In genomic region chr16:30974348-30974747, GRCh38 we compare ENCODE assay signal across 23 cellular contexts. TPM values are rescaled to one million over a fixed set of nuclear protein-coding genes. Genes with fewer than 3 reads are reported as not detected.
DNase-seq lines count a peak whose midpoint lies in the region; ATAC-seq, FAIRE-seq and TF ChIP-seq lines count a peak whose summit lies in the region.
"Had no signal": no experiment of that assay in that cellular context is flagged by ENCODE, and none has a peak within 500 bp of the region (broad histone marks: within the 10 kb centered on the region; RNA-seq: fewer than 3 reads in every experiment).

No MANE protein-coding gene starts in this region.

- H3K9me3 ChIP-seq in T-helper 17 cell (ENCODE audit: control insufficient read depth, low read length, poor library complexity, severe bottlenecking) (no peaks in the 10 kb centered on the region), K562 (replicated peaks; ENCODE audit: control insufficient read depth, insufficient read depth, low read depth, low read length) (no peaks in the 10 kb centered on the region)
- H3K9me3 ChIP-seq: HAP-1, SK-N-SH had no signal

- H3K27ac ChIP-seq in K562 (ENCODE audit: extremely low read depth, low read depth, low read length) = no peak overlapping the region
- H3K27ac ChIP-seq: 22Rv1, HL-60 had no signal

- H3K36me3 ChIP-seq in K562 (ENCODE audit: control insufficient read depth, insufficient read depth, low read length) = peaks cover 93% of the 10 kb centered on the region

- H3K4me2 ChIP-seq in K562 (ENCODE audit: insufficient read depth, low read length) = no peak overlapping the region
- H3K4me2 ChIP-seq: SK-N-SH had no signal

- H3K4me3 ChIP-seq in K562 = no peak overlapping the region
- H3K4me3 ChIP-seq: HAP-1 had no signal

- peak overlapping the region in 1 of 2 experiments; percentile 86; a peak in 2 of 4 replicates for H3K9ac ChIP-seq in K562 (ENCODE audit: insufficient read depth in 1 of 2, low read depth in 2 of 2, low read length in 2 of 2)
- H3K9ac ChIP-seq: SK-N-SH had no signal

- H3K4me1 Mint-ChIP-seq in activated naive CD8-positive, alpha-beta T cell treated with anti-CD3 and anti-CD28 coated beads, Interleukin-2, amount 10 ng/mL, durations not matched to agents 7 days and 5 days = peaks cover 3% of the 10 kb centered on the region
- H3K4me1 Mint-ChIP-seq in activated naive CD8-positive, alpha-beta T cell treated with anti-CD3 and anti-CD28 coated beads, Interleukin-2, amount 50 U/mL, for 24 hours = no peaks in the 10 kb centered on the region
- H3K4me1 Mint-ChIP-seq in T-helper 17 cell = peaks cover 23% of the 10 kb centered on the region
- peaks cover 41% of the 10 kb centered on the region for H3K4me1 Mint-ChIP-seq in stimulated activated effector memory CD8-positive, alpha-beta T cell treated with anti-CD3 and anti-CD28 coated beads, Interleukin-12 subunit alpha, Interleukin-12 subunit beta, amount 100 ng/mL, for 72 hours

- POLR2A ChIA-PET in activated naive CD8-positive, alpha-beta T cell treated with anti-CD3 and anti-CD28 coated beads, Interleukin-2, amount 10 ng/mL, durations not matched to agents 7 days and 5 days (lab: Charles Lee) = no interaction called here
- POLR2A ChIA-PET in K562 (lab: Yijun Ruan, JAX) = no interaction called here

- no peak overlapping the region for H3K4me3 Mint-ChIP-seq in activated naive CD8-positive, alpha-beta T cell treated with anti-CD3 and anti-CD28 coated beads, Interleukin-2, amount 10 ng/mL, durations not matched to agents 7 days and 5 days
- H3K4me3 Mint-ChIP-seq in activated naive CD8-positive, alpha-beta T cell treated with anti-CD3 and anti-CD28 coated beads, Interleukin-2, amount 50 U/mL, for 24 hours = no peak overlapping the region
- H3K4me3 Mint-ChIP-seq in T-helper 17 cell = no peak overlapping the region
- no peak overlapping the region for H3K4me3 Mint-ChIP-seq in stimulated activated effector memory CD8-positive, alpha-beta T cell treated with anti-CD3 and anti-CD28 coated beads, Interleukin-12 subunit alpha, Interleukin-12 subunit beta, amount 100 ng/mL, for 72 hours

- H3K79me2 ChIP-seq in K562 (ENCODE audit: control insufficient read depth, insufficient read depth, low read length) = 0 out of 3 replicates have a peak, but pooled peaks cover 4% of the 10 kb centered on the region

- H3K4me1 ChIP-seq in K562 (replicated peaks in 1 of 2; ENCODE audit: control insufficient read depth in 2 of 2, insufficient read depth in 2 of 2, low read length in 2 of 2) = peaks cover 8 to 23% of the 10 kb centered on the region in 2 experiments; a peak in 4 of 5 replicates
- H3K4me1 ChIP-seq: HAP-1 had no signal

- no peak for TF ChIP-seq CTCF in K562 (IDR thresholded peaks at IDR 0.05 in 2 of 3, conservative IDR thresholded peaks at IDR 0.05 in 1 of 3; ENCODE audit: insufficient read depth in 2 of 3, low read depth in 1 of 3, low read length in 3 of 3)

- H3K27me3 Mint-ChIP-seq in activated naive CD8-positive, alpha-beta T cell treated with anti-CD3 and anti-CD28 coated beads, Interleukin-2, amount 10 ng/mL, durations not matched to agents 7 days and 5 days = no peaks in the 10 kb centered on the region
- H3K27me3 Mint-ChIP-seq in activated naive CD8-positive, alpha-beta T cell treated with anti-CD3 and anti-CD28 coated beads, Interleukin-2, amount 50 U/mL, for 24 hours = no peaks in the 10 kb centered on the region
- H3K27me3 Mint-ChIP-seq in T-helper 17 cell = no peaks in the 10 kb centered on the region

- H3K27me3 ChIP-seq in K562 (ENCODE audit: control insufficient read depth in 2 of 2, insufficient read depth in 2 of 2, low read length in 2 of 2) = no peaks in the 10 kb centered on the region

- no peak for TF ChIP-seq RAD21 in K562 (CRISPR knock-in tag; conservative IDR thresholded peaks at IDR 0.05 in 1 of 2, IDR thresholded peaks at IDR 0.05 in 1 of 2)

- no peak for DNase-seq in activated naive CD8-positive, alpha-beta T cell treated with anti-CD3 and anti-CD28 coated beads, Interleukin-2, amount 10 ng/mL, durations not matched to agents 7 days and 5 days
- no peak for DNase-seq in activated naive CD8-positive, alpha-beta T cell treated with anti-CD3 and anti-CD28 coated beads, Interleukin-2, amount 50 U/mL, for 24 hours
- DNase-seq in T-helper 17 cell (no peak), K562 (ENCODE audit: extremely low read depth in 1 of 4, low spot score in 3 of 4) (peak in 1 of 4 experiments; percentile 49), foreskin melanocyte (no peak)
- no peak for DNase-seq in stimulated activated effector memory CD8-positive, alpha-beta T cell treated with anti-CD3 and anti-CD28 coated beads, Interleukin-12 subunit alpha, Interleukin-12 subunit beta, amount 100 ng/mL, for 72 hours (ENCODE audit: low spot score in 2 of 2)
- DNase-seq: COR-L47, DMS53, GOT3, Karpas-422, MV-4-11, NCI-H1105, NCI-H146, NCI-H1930, NCI-H2107, NCI-H524 treated with DMSO at 0.1 percent for 48 hours, NCI-H774, SK-N-SH had no signal

- TF ChIP-seq POLR2A in K562 (conservative IDR thresholded peaks at IDR 0.05) = no peak

- in situ Hi-C loops in K562 (cut with MboI) = loop anchor here (25.0 kb wide), 1 partner anchor 888 kb away; the partner anchor contains the start of gene ZNF267

- H3K9me3 Mint-ChIP-seq in activated naive CD8-positive, alpha-beta T cell treated with anti-CD3 and anti-CD28 coated beads, Interleukin-2, amount 10 ng/mL, durations not matched to agents 7 days and 5 days = no peaks in the 10 kb centered on the region
- no peaks in the 10 kb centered on the region for H3K9me3 Mint-ChIP-seq in activated naive CD8-positive, alpha-beta T cell treated with anti-CD3 and anti-CD28 coated beads, Interleukin-2, amount 50 U/mL, for 24 hours
- no peaks in the 10 kb centered on the region for H3K9me3 Mint-ChIP-seq in stimulated activated effector memory CD8-positive, alpha-beta T cell treated with anti-CD3 and anti-CD28 coated beads, Interleukin-12 subunit alpha, Interleukin-12 subunit beta, amount 100 ng/mL, for 72 hours

- no peaks in the 10 kb centered on the region for H3K9me1 ChIP-seq in K562 (ENCODE audit: control insufficient read depth, insufficient read depth, low read length)

- FAIRE-seq in K562 (lab: Jason Lieb, UNC) = peak; percentile 26

- CTCF ChIA-PET in K562 (lab: Yijun Ruan, JAX; ENCODE audit: low intra/inter-chr PET ratio) = no interaction called here

- TF ChIP-seq EP300 in K562 (IDR thresholded peaks at IDR 0.05; ENCODE audit: low read length) = peak; percentile 47; the same call in 1 of the 2 replicates

- H4K20me1 ChIP-seq in K562 (replicated peaks; ENCODE audit: control insufficient read depth, insufficient read depth, low read length) = peaks cover 5% of the 10 kb centered on the region; the same call in 1 of the 2 replicates

- intact Hi-C loops in K562 (cut with micrococcal nuclease) = no loop called here

- no peak overlapping the region for H2AFZ ChIP-seq in K562 (ENCODE audit: low read depth, low read length)

- no peak for ATAC-seq in activated naive CD8-positive, alpha-beta T cell treated with anti-CD3 and anti-CD28 coated beads, Interleukin-2, amount 10 ng/mL, durations not matched to agents 7 days and 5 days (ENCODE audit: low read depth)
- ATAC-seq in activated naive CD8-positive, alpha-beta T cell treated with anti-CD3 and anti-CD28 coated beads, Interleukin-2, amount 50 U/mL, for 24 hours = no peak
- ATAC-seq in T-helper 17 cell (no peak), K562 (peak; percentile 53), HG03571 (IDR thresholded peaks at IDR 0.05; ENCODE audit: unreplicated experiment) (no peak), GM19023 (IDR thresholded peaks at IDR 0.05; ENCODE audit: unreplicated experiment) (no peak)
- ATAC-seq in stimulated activated effector memory CD8-positive, alpha-beta T cell treated with anti-CD3 and anti-CD28 coated beads, Interleukin-12 subunit alpha, Interleukin-12 subunit beta, amount 100 ng/mL, for 72 hours = no peak

- BruUV-seq in K562 (replicated peaks; lab: Mats Ljungman, UMichigan) = no TSS peak

- WGBS in K562 (ENCODE audit: insufficient coverage, low coverage, missing lambda C conversion rate) = 43% methylated on average over 6 of the region's 6 CpGs

- peaks cover 46% of the 10 kb centered on the region for H3K36me3 Mint-ChIP-seq in activated naive CD8-positive, alpha-beta T cell treated with anti-CD3 and anti-CD28 coated beads, Interleukin-2, amount 10 ng/mL, durations not matched to agents 7 days and 5 days
- H3K36me3 Mint-ChIP-seq in activated naive CD8-positive, alpha-beta T cell treated with anti-CD3 and anti-CD28 coated beads, Interleukin-2, amount 50 U/mL, for 24 hours (ENCODE audit: low read depth) = peaks cover 57% of the 10 kb centered on the region
- peaks cover 24% of the 10 kb centered on the region for H3K36me3 Mint-ChIP-seq in T-helper 17 cell (ENCODE audit: low read depth)
- H3K36me3 Mint-ChIP-seq in stimulated activated effector memory CD8-positive, alpha-beta T cell treated with anti-CD3 and anti-CD28 coated beads, Interleukin-12 subunit alpha, Interleukin-12 subunit beta, amount 100 ng/mL, for 72 hours = peaks cover 97% of the 10 kb centered on the region

- peak overlapping the region; percentile 5 for H3K27ac Mint-ChIP-seq in activated naive CD8-positive, alpha-beta T cell treated with anti-CD3 and anti-CD28 coated beads, Interleukin-2, amount 10 ng/mL, durations not matched to agents 7 days and 5 days
- H3K27ac Mint-ChIP-seq in activated naive CD8-positive, alpha-beta T cell treated with anti-CD3 and anti-CD28 coated beads, Interleukin-2, amount 50 U/mL, for 24 hours = no peak overlapping the region
- peak overlapping the region; percentile 81 for H3K27ac Mint-ChIP-seq in T-helper 17 cell
- peak overlapping the region; percentile 33 for H3K27ac Mint-ChIP-seq in stimulated activated effector memory CD8-positive, alpha-beta T cell treated with anti-CD3 and anti-CD28 coated beads, Interleukin-12 subunit alpha, Interleukin-12 subunit beta, amount 100 ng/mL, for 72 hours

RNA-seq across cellular contexts. Expression of gene HSD3B7, which starts 10.7 kb away (rescaled TPM):
- total RNA-seq in activated naive CD8-positive, alpha-beta T cell treated with anti-CD3 and anti-CD28 coated beads, Interleukin-2, amount 10 ng/mL, durations not matched to agents 7 days and 5 days = 10 to 100 TPM in 1 of 2 experiments, 1 to 10 TPM in 1; 8.5 to 10.9 TPM
- total RNA-seq in T-helper 17 cell (under 1 TPM; 0.21 to 0.60 TPM), K562 (2014; rRNA removed) (49.1 and 61.1 TPM in 2 replicates), K562 (2014; rRNA removed; fragmentation: Illumina TruSeq; extraction: Trizol) (7.6 and 10.0 TPM in 2 replicates), K562 (2015; rRNA removed; fragmentation: Illumina TruSeq; extraction: Trizol) (23.6 and 24.1 TPM in 2 replicates), K562 (2021) (43.5 and 51.9 TPM in 2 replicates)
- 10.2 and 37.3 TPM in 2 replicates for total RNA-seq in K562 (2011; cell fraction: chromatin; rRNA removed; ENCODE audit: low replicate concordance)
- 37.7 and 50.4 TPM in 2 replicates for total RNA-seq in K562 (2011; cell fraction: nucleolus; rRNA removed)
- total RNA-seq in K562 (2011; cell fraction: nucleoplasm; rRNA removed) = 23.5 and 27.4 TPM in 2 replicates
- polyA plus RNA-seq in K562 (2011; rRNA removed) (10.7 and 24.4 TPM in 2 replicates), K562 (2014; fragmentation: Illumina TruSeq; extraction: Trizol) (23.0 and 30.5 TPM in 2 replicates), K562 (2014; fragmentation: Nextera tagmentation; extraction: Ambion mirVana) (1 to 10 TPM; 5.4 to 6.7 TPM), K562 (2014; rRNA removed) (39.3 and 43.9 TPM in 2 replicates)
- polyA plus RNA-seq in K562 (2011; cell fraction: cytosol; rRNA removed) = 30.3 and 36.8 TPM in 2 replicates
- polyA plus RNA-seq in K562 (2011; cell fraction: nucleus; rRNA removed) = 40.7 and 47.2 TPM in 2 replicates
- 27.3 and 32.5 TPM in 2 replicates for polyA plus RNA-seq in K562 (2012)
- polyA minus RNA-seq in K562 (2011; rRNA and poly(A)+ RNA removed) = 4.3 and 5.1 TPM in 2 replicates
- 8.5 and 17.7 TPM in 2 replicates for polyA minus RNA-seq in K562 (2011; cell fraction: cytosol; rRNA and poly(A)+ RNA removed)
- 3.9 and 6.8 TPM in 2 replicates for polyA minus RNA-seq in K562 (2011; cell fraction: nucleus; rRNA and poly(A)+ RNA removed)

RNA-seq across cellular contexts. Expression of gene SETD1A, which starts 16.8 kb away (rescaled TPM):
- total RNA-seq in activated naive CD8-positive, alpha-beta T cell treated with anti-CD3 and anti-CD28 coated beads, Interleukin-2, amount 10 ng/mL, durations not matched to agents 7 days and 5 days = 10 to 100 TPM; 27.6 to 33.4 TPM
- total RNA-seq in T-helper 17 cell (10 to 100 TPM; 31.3 to 45.5 TPM), K562 (2014; rRNA removed) (4.2 and 7.9 TPM in 2 replicates), K562 (2014; rRNA removed; fragmentation: Illumina TruSeq; extraction: Trizol) (2.0 and 2.5 TPM in 2 replicates), K562 (2015; rRNA removed; fragmentation: Illumina TruSeq; extraction: Trizol) (4.6 and 5.7 TPM in 2 replicates), K562 (2021) (30.2 and 36.0 TPM in 2 replicates)
- total RNA-seq in K562 (2011; cell fraction: chromatin; rRNA removed; ENCODE audit: low replicate concordance) = 24.2 and 49.1 TPM in 2 replicates
- total RNA-seq in K562 (2011; cell fraction: nucleolus; rRNA removed) = 22.3 and 24.7 TPM in 2 replicates
- total RNA-seq in K562 (2011; cell fraction: nucleoplasm; rRNA removed) = 17.1 and 19.1 TPM in 2 replicates
- polyA plus RNA-seq in K562 (2011; rRNA removed) (2.2 and 3.0 TPM in 2 replicates), K562 (2014; fragmentation: Illumina TruSeq; extraction: Trizol) (15.0 and 20.1 TPM in 2 replicates), K562 (2014; fragmentation: Nextera tagmentation; extraction: Ambion mirVana) (under 1 TPM; 0.08 to 0.14 TPM), K562 (2014; rRNA removed) (15.5 and 16.9 TPM in 2 replicates)
- polyA plus RNA-seq in K562 (2011; cell fraction: cytosol; rRNA removed) = 1.6 and 2.3 TPM in 2 replicates
- polyA plus RNA-seq in K562 (2011; cell fraction: nucleus; rRNA removed) = 15.4 and 22.7 TPM in 2 replicates
- polyA plus RNA-seq in K562 (2012) = 17.4 and 52.0 TPM in 2 replicates
- 1.7 and 2.1 TPM in 2 replicates for polyA minus RNA-seq in K562 (2011; rRNA and poly(A)+ RNA removed)
- 10.0 and 10.3 TPM in 2 replicates for polyA minus RNA-seq in K562 (2011; cell fraction: cytosol; rRNA and poly(A)+ RNA removed)
- polyA minus RNA-seq in K562 (2011; cell fraction: nucleus; rRNA and poly(A)+ RNA removed) = 6.1 and 8.6 TPM in 2 replicates

RNA-seq across cellular contexts. Expression of gene ORAI3, which starts 25.5 kb away (rescaled TPM):
- total RNA-seq in activated naive CD8-positive, alpha-beta T cell treated with anti-CD3 and anti-CD28 coated beads, Interleukin-2, amount 10 ng/mL, durations not matched to agents 7 days and 5 days = 10 to 100 TPM; 24.6 to 25.8 TPM
- total RNA-seq in T-helper 17 cell = 1 to 10 TPM; 6.4 to 7.5 TPM
- total RNA-seq in K562 (2011; cell fraction: chromatin; rRNA removed; ENCODE audit: low replicate concordance) = 12.4 and 41.2 TPM in 2 replicates
- 46.8 and 54.4 TPM in 2 replicates for total RNA-seq in K562 (2011; cell fraction: nucleolus; rRNA removed)
- total RNA-seq in K562 (2011; cell fraction: nucleoplasm; rRNA removed) = 36.7 and 43.2 TPM in 2 replicates
- 19.0 and 23.5 TPM in 2 replicates for total RNA-seq in K562 (2014; rRNA removed)
- total RNA-seq in K562 (2014; rRNA removed; fragmentation: Illumina TruSeq; extraction: Trizol) = 6.3 and 7.8 TPM in 2 replicates
- total RNA-seq in K562 (2015; rRNA removed; fragmentation: Illumina TruSeq; extraction: Trizol) = 12.4 and 12.9 TPM in 2 replicates
- total RNA-seq in K562 (2021) = 21.9 and 23.3 TPM in 2 replicates
- 15.8 and 29.7 TPM in 2 replicates for polyA plus RNA-seq in K562 (2011; rRNA removed)
- 44.9 and 57.8 TPM in 2 replicates for polyA plus RNA-seq in K562 (2011; cell fraction: cytosol; rRNA removed)
- polyA plus RNA-seq in K562 (2011; cell fraction: nucleus; rRNA removed) = 25.0 and 28.3 TPM in 2 replicates
- 19.4 and 52.1 TPM in 2 replicates for polyA plus RNA-seq in K562 (2012)
- 14.1 and 18.0 TPM in 2 replicates for polyA plus RNA-seq in K562 (2014; fragmentation: Illumina TruSeq; extraction: Trizol)
- 1 to 10 TPM; 4.9 to 5.8 TPM for polyA plus RNA-seq in K562 (2014; fragmentation: Nextera tagmentation; extraction: Ambion mirVana)
- polyA plus RNA-seq in K562 (2014; rRNA removed) = 16.5 and 19.0 TPM in 2 replicates
- 12.8 and 14.8 TPM in 2 replicates for polyA minus RNA-seq in K562 (2011; rRNA and poly(A)+ RNA removed)
- 15.8 and 19.1 TPM in 2 replicates for polyA minus RNA-seq in K562 (2011; cell fraction: cytosol; rRNA and poly(A)+ RNA removed)
- 9.3 and 12.7 TPM in 2 replicates for polyA minus RNA-seq in K562 (2011; cell fraction: nucleus; rRNA and poly(A)+ RNA removed)

RNA-seq across cellular contexts. Expression of gene STX1B, which starts 36.1 kb away (rescaled TPM):
- 1 to 10 TPM; 3.1 to 3.5 TPM for total RNA-seq in activated naive CD8-positive, alpha-beta T cell treated with anti-CD3 and anti-CD28 coated beads, Interleukin-2, amount 10 ng/mL, durations not matched to agents 7 days and 5 days
- total RNA-seq in T-helper 17 cell = under 1 TPM; 0.27 to 0.47 TPM
- 15.5 and 33.2 TPM in 2 replicates for total RNA-seq in K562 (2011; cell fraction: chromatin; rRNA removed; ENCODE audit: low replicate concordance)
- 14.7 and 18.7 TPM in 2 replicates for total RNA-seq in K562 (2011; cell fraction: nucleolus; rRNA removed)
- total RNA-seq in K562 (2011; cell fraction: nucleoplasm; rRNA removed) = 20.5 and 24.8 TPM in 2 replicates
- 0.78 and 0.86 TPM in 2 replicates for total RNA-seq in K562 (2014; rRNA removed)
- total RNA-seq in K562 (2014; rRNA removed; fragmentation: Illumina TruSeq; extraction: Trizol) = 0.73 and 0.80 TPM in 2 replicates
- 0.79 and 1.1 TPM in 2 replicates for total RNA-seq in K562 (2015; rRNA removed; fragmentation: Illumina TruSeq; extraction: Trizol)
- total RNA-seq in K562 (2021) = 1.5 and 2.5 TPM in 2 replicates
- polyA plus RNA-seq in K562 (2011; rRNA removed) = 1.2 and 3.0 TPM in 2 replicates
- 1.3 and 2.3 TPM in 2 replicates for polyA plus RNA-seq in K562 (2011; cell fraction: cytosol; rRNA removed)
- polyA plus RNA-seq in K562 (2011; cell fraction: nucleus; rRNA removed) = 13.0 and 14.6 TPM in 2 replicates
- 1.4 and 2.7 TPM in 2 replicates for polyA plus RNA-seq in K562 (2012)
- polyA plus RNA-seq in K562 (2014; fragmentation: Illumina TruSeq; extraction: Trizol) = 0.80 and 1.6 TPM in 2 replicates
- polyA plus RNA-seq in K562 (2014; fragmentation: Nextera tagmentation; extraction: Ambion mirVana) = under 1 TPM; 0.07 to 0.08 TPM
- polyA plus RNA-seq in K562 (2014; rRNA removed) = 1.2 and 2.1 TPM in 2 replicates
- 3.0 and 6.1 TPM in 2 replicates for polyA minus RNA-seq in K562 (2011; rRNA and poly(A)+ RNA removed)
- polyA minus RNA-seq in K562 (2011; cell fraction: cytosol; rRNA and poly(A)+ RNA removed) = 2.7 and 3.6 TPM in 2 replicates
- polyA minus RNA-seq in K562 (2011; cell fraction: nucleus; rRNA and poly(A)+ RNA removed) = 5.5 and 8.1 TPM in 2 replicates

RNA-seq across cellular contexts. Expression of gene FBXL19, which starts 51.0 kb away (rescaled TPM):
- 10 to 100 TPM; 20.1 to 24.4 TPM for total RNA-seq in activated naive CD8-positive, alpha-beta T cell treated with anti-CD3 and anti-CD28 coated beads, Interleukin-2, amount 10 ng/mL, durations not matched to agents 7 days and 5 days
- total RNA-seq in T-helper 17 cell (10 to 100 TPM; 12.6 to 13.2 TPM), K562 (2014; rRNA removed) (32.7 and 48.1 TPM in 2 replicates), K562 (2014; rRNA removed; fragmentation: Illumina TruSeq; extraction: Trizol) (6.8 and 6.9 TPM in 2 replicates), K562 (2015; rRNA removed; fragmentation: Illumina TruSeq; extraction: Trizol) (17.6 and 17.8 TPM in 2 replicates), K562 (2021) (40.4 and 48.0 TPM in 2 replicates)
- 10.1 and 37.5 TPM in 2 replicates for total RNA-seq in K562 (2011; cell fraction: chromatin; rRNA removed; ENCODE audit: low replicate concordance)
- total RNA-seq in K562 (2011; cell fraction: nucleolus; rRNA removed) = 30.4 and 31.2 TPM in 2 replicates
- total RNA-seq in K562 (2011; cell fraction: nucleoplasm; rRNA removed) = 14.5 and 15.4 TPM in 2 replicates
- polyA plus RNA-seq in K562 (2011; rRNA removed) (9.1 and 9.9 TPM in 2 replicates), K562 (2014; fragmentation: Illumina TruSeq; extraction: Trizol) (7.6 and 18.1 TPM in 2 replicates), K562 (2014; fragmentation: Nextera tagmentation; extraction: Ambion mirVana) (under 1 TPM in 1 of 2 experiments, not detected in 1; 0.13 TPM), K562 (2014; rRNA removed) (22.0 and 26.0 TPM in 2 replicates)
- 12.4 and 47.6 TPM in 2 replicates for polyA plus RNA-seq in K562 (2011; cell fraction: cytosol; rRNA removed)
- polyA plus RNA-seq in K562 (2011; cell fraction: nucleus; rRNA removed) = 16.9 and 37.2 TPM in 2 replicates
- 17.7 and 25.5 TPM in 2 replicates for polyA plus RNA-seq in K562 (2012)
- polyA minus RNA-seq in K562 (2011; rRNA and poly(A)+ RNA removed) = 3.8 and 7.2 TPM in 2 replicates
- 26.1 and 27.7 TPM in 2 replicates for polyA minus RNA-seq in K562 (2011; cell fraction: cytosol; rRNA and poly(A)+ RNA removed)
- polyA minus RNA-seq in K562 (2011; cell fraction: nucleus; rRNA and poly(A)+ RNA removed) = 7.5 and 9.4 TPM in 2 replicates

Comparison
In these comparisons a context has a peak if more than half of its experiments do, and no peak if none do; other contexts are left out.
1. RNA of gene HSD3B7, which starts 10.7 kb away (total RNA-seq): 7.6 to 61.1 TPM in K562 and 8.5 to 10.9 TPM in activated naive CD8-positive, alpha-beta T cell treated with anti-CD3 and anti-CD28 coated beads, Interleukin-2, amount 10 ng/mL, durations not matched to agents 7 days and 5 days; 0.21 to 0.60 TPM in T-helper 17 cell; every median in the first group is over 4 times any median in the second.